In the genomic region with DNA sequence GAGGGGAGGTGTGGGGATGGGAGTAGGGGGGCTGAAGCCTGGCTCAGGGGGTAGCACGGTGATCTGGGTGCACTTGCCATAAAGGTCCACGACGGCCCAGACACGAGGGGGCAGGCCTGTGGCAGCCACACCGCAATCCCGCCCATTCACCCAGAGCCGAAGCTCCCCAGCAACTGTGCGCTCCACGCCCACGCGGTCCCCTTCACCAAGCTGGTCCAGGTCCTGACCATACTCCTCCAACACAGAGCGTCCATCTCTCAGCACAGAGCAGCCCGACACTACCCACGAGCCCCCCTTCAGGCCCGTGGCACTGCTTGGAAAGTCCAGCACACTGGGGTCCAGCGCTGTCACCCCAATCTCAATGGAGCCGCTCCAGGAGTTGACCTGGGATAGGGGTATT, we compare ENCODE assay signal across 1 cellular context.
TF ChIP-seq lines count a peak whose summit lies in the region.

No MANE protein-coding gene starts in this region.

TF ChIP-seq in HEK293, 187 proteins besides CTCF, POLR2A, EP300 and RAD21 (continued from another document):
- TF ChIP-seq, protein P1, sequence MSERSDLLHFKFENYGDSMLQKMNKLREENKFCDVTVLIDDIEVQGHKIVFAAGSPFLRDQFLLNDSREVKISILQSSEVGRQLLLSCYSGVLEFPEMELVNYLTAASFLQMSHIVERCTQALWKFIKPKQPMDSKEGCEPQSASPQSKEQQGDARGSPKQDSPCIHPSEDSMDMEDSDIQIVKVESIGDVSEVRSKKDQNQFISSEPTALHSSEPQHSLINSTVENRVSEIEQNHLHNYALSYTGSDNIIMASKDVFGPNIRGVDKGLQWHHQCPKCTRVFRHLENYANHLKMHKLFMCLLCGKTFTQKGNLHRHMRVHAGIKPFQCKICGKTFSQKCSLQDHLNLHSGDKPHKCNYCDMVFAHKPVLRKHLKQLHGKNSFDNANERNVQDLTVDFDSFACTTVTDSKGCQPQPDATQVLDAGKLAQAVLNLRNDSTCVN (tag by site-specific recombination; optimal IDR thresholded peaks at IDR 0.05), result peak; percentile 10
- TF ChIP-seq EGR2 (tag by site-specific recombination; IDR thresholded peaks at IDR 0.05; ENCODE audit: low read depth), result 0 out of 2 replicates have a peak, but pooled peaks have one; percentile 21
- no peak for TF ChIP-seq ZNF426 (tag by site-specific recombination; IDR thresholded peaks at IDR 0.05)
- no peak for TF ChIP-seq SETDB1 (IDR thresholded peaks at IDR 0.05; ENCODE audit: insufficient read length, low read length)
